Comparison of ENCODE assay signal across 8 cellular contexts in the genomic region with DNA sequence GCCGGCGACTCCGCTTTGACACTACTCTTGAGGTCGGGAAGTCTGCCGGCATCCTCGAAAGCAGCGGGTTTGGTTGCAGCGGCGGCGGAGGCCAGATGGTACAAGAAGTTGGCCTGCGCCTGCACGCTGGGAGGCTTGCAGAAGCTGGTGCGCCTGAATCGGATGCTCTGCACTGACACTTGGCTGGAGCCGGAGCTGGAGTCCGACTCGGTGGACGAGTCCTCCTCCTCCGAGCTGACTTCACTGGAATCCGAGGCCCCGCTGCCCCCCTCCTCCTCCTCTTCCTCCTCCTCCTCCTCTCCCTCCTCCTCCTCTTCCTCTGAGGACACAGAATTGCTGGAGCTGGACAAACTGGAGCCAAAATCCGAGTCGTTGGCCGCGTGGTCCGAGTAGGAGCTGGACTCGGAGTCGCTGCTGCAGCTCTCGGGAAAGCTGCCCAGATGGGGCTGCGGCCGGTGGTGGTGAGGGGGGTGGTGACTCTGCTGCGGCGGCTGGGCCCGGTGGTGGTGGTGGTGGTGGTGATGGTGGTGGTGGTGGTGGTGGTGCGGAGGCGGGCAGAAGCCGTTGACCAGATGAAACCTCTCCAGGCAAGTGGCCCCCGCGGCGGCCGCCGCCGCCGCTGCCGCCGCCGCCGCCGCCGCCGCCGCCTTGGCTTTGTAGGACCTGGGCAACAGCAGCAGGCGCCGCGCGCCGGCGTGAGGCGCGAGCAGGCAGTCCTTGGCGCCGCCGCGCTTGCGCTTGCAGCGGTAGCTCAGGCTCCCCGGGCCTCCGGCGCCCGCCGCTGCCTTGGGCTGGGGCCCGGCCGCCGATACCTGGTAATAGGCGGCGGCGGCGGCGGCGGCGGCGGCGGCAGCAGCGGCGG. TPM values are rescaled to one million over a fixed set of nuclear protein-coding genes. Genes with fewer than 3 reads are reported as not detected.
A peak's percentile ranks its signal among the peaks of the same experiment; 100 is the strongest.
DNase-seq lines count a peak whose midpoint lies in the region; ATAC-seq and TF ChIP-seq lines count a peak whose summit lies in the region.

No MANE protein-coding gene starts in this region.

- peak overlapping the region; percentile 92 for H3K4me2 ChIP-seq in skeletal muscle satellite cell (ENCODE audit: low read length)

- H3K9me3 ChIP-seq in breast epithelium (no peaks in the 10 kb centered on the region), skeletal muscle satellite cell (replicated peaks; ENCODE audit: low read length) (no peaks in the 10 kb centered on the region)

- intact Hi-C loops in breast epithelium (cut with DNase I; ENCODE audit: low total_unique reads): loop anchor here (10.0 kb wide), 1 partner anchor 1672 kb away; no protein-coding TSS in a partner anchor

- TF ChIP-seq CTCF in breast epithelium (IDR thresholded peaks at IDR 0.05): no peak

- DNase-seq in CD1c-positive myeloid dendritic cell (ENCODE audit: extremely low spot score): peak; percentile 55
- DNase-seq in SW480 (ENCODE audit: low spot score): peak; percentile 65
- no peak for DNase-seq in breast epithelium (ENCODE audit: low spot score in 2 of 2)
- DNase-seq in iPS-NIHi11 (ENCODE audit: low spot score): peak; percentile 40
- no peak for DNase-seq in NCI-H2081 treated with DMSO at 0.1 percent for 48 hours (lab: John Stamatoyannopoulos, UW)

- no peak for TF ChIP-seq POLR2A in breast epithelium (IDR thresholded peaks at IDR 0.05)

- peak overlapping the region; percentile 51 for H3K9ac ChIP-seq in skeletal muscle satellite cell (ENCODE audit: low read depth, low read length)

- ATAC-seq in GM19351 (IDR thresholded peaks at IDR 0.05; ENCODE audit: unreplicated experiment): peak; percentile 72
- peak; percentile 71 for ATAC-seq in HG03342 (IDR thresholded peaks at IDR 0.05; ENCODE audit: unreplicated experiment)

- H3K4me3 ChIP-seq in breast epithelium (peak overlapping the region; percentile 54 to 76 (median 66)), skeletal muscle satellite cell (ENCODE audit: low read length) (peak overlapping the region; percentile 85)

- no peaks in the 10 kb centered on the region for H3K36me3 ChIP-seq in breast epithelium
- H3K36me3 ChIP-seq in skeletal muscle satellite cell (ENCODE audit: insufficient read depth, low read length): no peaks in the 10 kb centered on the region

- peak overlapping the region; percentile 36 to 81 for H3K27ac ChIP-seq in breast epithelium

- peaks cover 0 to 6% of the 10 kb centered on the region in 2 donors for H3K4me1 ChIP-seq in breast epithelium
- H3K4me1 ChIP-seq in skeletal muscle satellite cell (ENCODE audit: control insufficient read depth, insufficient read depth, low read length): peaks cover 20% of the 10 kb centered on the region

- H3K27me3 ChIP-seq in breast epithelium (peaks cover 0 to 18% of the 10 kb centered on the region in 2 donors), skeletal muscle satellite cell (ENCODE audit: control insufficient read depth, insufficient read depth, low read length) (peaks cover 3% of the 10 kb centered on the region)

RNA-seq across cellular contexts. Expression of gene SKIDA1, which starts 9.0 kb away (rescaled TPM):
- total RNA-seq in breast epithelium: 1 to 10 TPM in 1 of 3 donors, under 1 TPM in 2; 0.59 to 1.4 (median 0.98) TPM
- 0.25 and 0.44 TPM in 2 replicates for total RNA-seq in skeletal muscle satellite cell (2012; rRNA removed)

RNA-seq across cellular contexts. Expression of gene MLLT10, which starts 17.5 kb away (rescaled TPM):
- 10 to 100 TPM; 45.6 to 74.6 (median 58.0) TPM for total RNA-seq in breast epithelium
- 21.0 and 29.3 TPM in 2 replicates for total RNA-seq in skeletal muscle satellite cell (2012; rRNA removed)

Comparison
In these comparisons a context has a peak if more than half of its experiments do, and no peak if none do; other contexts are left out.
1. DNase-seq: peak in CD1c-positive myeloid dendritic cell (single experiment), SW480 (single experiment) and iPS-NIHi11 (single experiment); none in breast epithelium (0 of 2) and NCI-H2081 treated with DMSO at 0.1 percent for 48 hours (single experiment).